Comparison of ENCODE assay signal across 17 cellular contexts in the genomic region with DNA sequence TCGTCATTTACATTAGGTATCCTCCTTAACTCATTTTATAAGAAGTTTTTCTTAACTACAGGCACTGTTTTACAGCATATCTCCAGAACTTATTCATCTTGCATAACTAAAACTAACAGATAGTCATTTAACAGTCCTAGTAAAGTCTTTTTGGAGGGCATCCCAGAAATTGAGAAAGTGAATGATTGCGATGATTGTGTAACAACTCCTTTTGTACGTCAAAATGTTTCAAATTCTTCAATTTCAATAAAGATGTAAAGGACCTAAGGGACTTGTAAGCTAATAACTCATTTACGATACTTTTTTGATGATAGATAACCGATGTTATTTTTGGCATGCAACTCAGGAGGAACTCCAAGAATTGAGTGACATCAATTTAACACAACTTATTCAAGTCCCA. TPM values are rescaled to one million over a fixed set of nuclear protein-coding genes. Genes with fewer than 3 reads are reported as not detected.
DNase-seq lines count a peak whose midpoint lies in the region; TF ChIP-seq lines count a peak whose summit lies in the region.
"Had no signal": no experiment of that assay in that cellular context is flagged by ENCODE, and none has a peak within 500 bp of the region (broad histone marks: within the 10 kb centered on the region; RNA-seq: fewer than 3 reads in every experiment).

No MANE protein-coding gene starts in this region.

- no TSS peak for BruUV-seq in OCI-LY7 (replicated peaks; lab: Mats Ljungman, UMichigan)

- DNase-seq in BJ (ENCODE audit: low read depth) (peak; percentile 91), LNCaP clone FGC (ENCODE audit: low read depth) (peak; percentile 15), fibroblast of mammary gland (ENCODE audit: low read depth) (peak; percentile 95), prostate gland (ENCODE audit: low spot score) (peak; percentile 12), hepatocyte (ENCODE audit: low spot score) (no peak), NCI-H2081 (lab: John Stamatoyannopoulos, UW) (no peak), foreskin melanocyte (no peak), OCI-LY7 (ENCODE audit: low spot score) (no peak)
- DNase-seq: activated B cell treated with CpG ODN at 0.5 μM for 24 hours; activated effector memory CD4-positive, alpha-beta T cell treated with Interleukin-2 at 50 U/mL for 16 hours; DMS79; erythroblast; left lung; NCI-H2029 treated with DMSO at 0.1 percent for 48 hours; NCI-H69 had no signal

- H3K4me2 ChIP-seq in hepatocyte (no peak overlapping the region), OCI-LY7 (ENCODE audit: low read length) (no peak overlapping the region)
- H3K4me2 ChIP-seq: GM23338 had no signal

- H3K4me1 ChIP-seq in prostate gland (replicated peaks): no peaks in the 10 kb centered on the region
- H3K4me1 ChIP-seq in hepatocyte (ENCODE audit: insufficient read depth): no peaks in the 10 kb centered on the region
- H3K4me1 ChIP-seq in OCI-LY7 (ENCODE audit: insufficient read depth, low read length, poor library complexity, severe bottlenecking): no peaks in the 10 kb centered on the region
- H3K4me1 ChIP-seq: left lung had no signal

- H3K9me3 ChIP-seq in prostate gland (no peaks in the 10 kb centered on the region), hepatocyte (ENCODE audit: low read depth) (no peaks in the 10 kb centered on the region), OCI-LY7 (ENCODE audit: low read length) (no peaks in the 10 kb centered on the region)
- H3K9me3 ChIP-seq: left lung had no signal

- intact Hi-C loops in prostate gland (cut with DNase I) (no loop called here), OCI-LY7 (cut with micrococcal nuclease; ENCODE audit: unreplicated experiment) (no loop called here)

- H3K27ac ChIP-seq in prostate gland (no peak overlapping the region), hepatocyte (no peak overlapping the region), OCI-LY7 (ENCODE audit: low read depth, low read length, poor library complexity, severe bottlenecking) (no peak overlapping the region)
- H3K27ac ChIP-seq: left lung had no signal

- no peaks in the 10 kb centered on the region for H4K20me1 ChIP-seq in hepatocyte (ENCODE audit: insufficient read depth, poor library complexity, severe bottlenecking)
- H4K20me1 ChIP-seq in OCI-LY7 (ENCODE audit: insufficient read depth, low read length): no peaks in the 10 kb centered on the region

- TF ChIP-seq CTCF in BJ (IDR thresholded peaks at IDR 0.05; ENCODE audit: insufficient read depth, low read depth, low read length) (no peak), LNCaP clone FGC (IDR thresholded peaks at IDR 0.05; ENCODE audit: control insufficient read depth, extremely low read depth, insufficient read depth) (no peak), fibroblast of mammary gland (conservative IDR thresholded peaks at IDR 0.05; ENCODE audit: control insufficient read depth, insufficient read depth, low read depth, low read length) (no peak), prostate gland (IDR thresholded peaks at IDR 0.05) (no peak), hepatocyte (IDR thresholded peaks at IDR 0.05; ENCODE audit: poor library complexity) (no peak), OCI-LY7 (conservative IDR thresholded peaks at IDR 0.05; ENCODE audit: low read length) (no peak)

- CTCF ChIA-PET in BJ (lab: Yijun Ruan, JAX) (interaction anchor here (1.0 kb wide), 1 partner anchor 20 kb away, joined by 3 read pairs; no protein-coding TSS in a partner anchor), OCI-LY7 (lab: Charles Lee; ENCODE audit: unreplicated experiment) (no interaction called here)

- H3K27me3 ChIP-seq in BJ (ENCODE audit: control insufficient read depth, insufficient read depth, low read length): no peaks in the 10 kb centered on the region
- no peaks in the 10 kb centered on the region for H3K27me3 ChIP-seq in prostate gland (replicated peaks; ENCODE audit: insufficient read depth)
- no peaks in the 10 kb centered on the region for H3K27me3 ChIP-seq in hepatocyte
- H3K27me3 ChIP-seq: left lung had no signal

- H3K4me3 ChIP-seq in BJ (ENCODE audit: low read depth, low read length): no peak overlapping the region
- no peak overlapping the region for H3K4me3 ChIP-seq in LNCaP clone FGC (ENCODE audit: low read depth, low read length)
- H3K4me3 ChIP-seq in fibroblast of mammary gland (ENCODE audit: control insufficient read depth, low read depth, low read length): no peak overlapping the region
- no peak overlapping the region for H3K4me3 ChIP-seq in prostate gland
- H3K4me3 ChIP-seq in hepatocyte: no peak overlapping the region
- H3K4me3 ChIP-seq in OCI-LY7 (ENCODE audit: low read depth, low read length, poor library complexity, severe bottlenecking): no peak overlapping the region
- H3K4me3 ChIP-seq: GM23338, left lung had no signal

- H3K36me3 ChIP-seq in BJ (ENCODE audit: control insufficient read depth, insufficient read depth, low read length) (no peaks in the 10 kb centered on the region), prostate gland (no peaks in the 10 kb centered on the region), hepatocyte (replicated peaks; ENCODE audit: insufficient read depth, low read depth) (no peaks in the 10 kb centered on the region), OCI-LY7 (ENCODE audit: insufficient read depth, low read length) (no peaks in the 10 kb centered on the region)
- H3K36me3 ChIP-seq: left lung had no signal

- POLR2A ChIA-PET in BJ (lab: Charles Lee) (interaction anchor here (0.6 to 0.7 kb wide), 2 partner anchors 14 to 17 kb away, joined by 3 read pairs; no protein-coding TSS in a partner anchor), OCI-LY7 (lab: Charles Lee) (no interaction called here)

- H3K79me2 ChIP-seq in hepatocyte (no peaks in the 10 kb centered on the region), OCI-LY7 (ENCODE audit: insufficient read depth, low read depth, low read length) (no peaks in the 10 kb centered on the region)

- WGBS in prostate gland: 15% methylated on average over 5 of the region's 5 CpGs
- WGBS in hepatocyte (ENCODE audit: low lambda C conversion rate, missing lambda C conversion rate): 56% methylated on average over 5 of the region's 5 CpGs

- H2AFZ ChIP-seq in hepatocyte: no peak overlapping the region
- H2AFZ ChIP-seq in OCI-LY7 (ENCODE audit: low read length): no peak overlapping the region
- H2AFZ ChIP-seq: GM23338 had no signal

- H3K9me2 ChIP-seq in hepatocyte (replicated peaks; ENCODE audit: insufficient read depth) (no peaks in the 10 kb centered on the region), OCI-LY7 (ENCODE audit: insufficient read depth, low read length) (no peaks in the 10 kb centered on the region)

- TF ChIP-seq POLR2A in prostate gland (IDR thresholded peaks at IDR 0.05): no peak

RNA-seq across cellular contexts. Expression of gene SVEP1, which starts 42.7 kb away (rescaled TPM):
- polyA plus RNA-seq in BJ (2011; rRNA removed) (24.8 and 33.5 TPM in 2 replicates), hepatocyte (4.7 and 5.3 TPM in 2 replicates)
- 47.3 and 50.0 TPM in 2 replicates for polyA minus RNA-seq in BJ (2011; rRNA and poly(A)+ RNA removed)
- total RNA-seq in prostate gland (1 to 10 TPM; 2.7 to 5.8 TPM), hepatocyte (13.3 and 14.6 TPM in 2 replicates), OCI-LY7 (2022) (not detected in 2 replicates)
- not detected in 2 replicates for total RNA-seq in OCI-LY7 (2014; rRNA removed; shearing (Covaris generic))
- total RNA-seq: activated B cell treated with CpG ODN at 0.5 μM for 24 hours had no signal
- polyA plus RNA-seq: CD14-positive monocyte had no signal

Comparison
In these comparisons a context has a peak if more than half of its experiments do, and no peak if none do; other contexts are left out.
1. DNase-seq: peak in BJ (single experiment), LNCaP clone FGC (single experiment), fibroblast of mammary gland (single experiment) and prostate gland (single experiment); none in hepatocyte (single experiment), NCI-H2081 (0 of 2), foreskin melanocyte (single experiment) and OCI-LY7 (single experiment).